ENCODE assay signal across 9 cellular contexts in genomic region chr11:64865286-64866172, GRCh38. TPM values are rescaled to one million over a fixed set of nuclear protein-coding genes. Genes with fewer than 3 reads are reported as not detected.
A peak's percentile ranks its signal among the peaks of the same experiment; 100 is the strongest.
DNase-seq lines count a peak whose midpoint lies in the region; ATAC-seq, FAIRE-seq and TF ChIP-seq lines count a peak whose summit lies in the region.
"Had no signal": no experiment of that assay in that cellular context is flagged by ENCODE, and none has a peak within 500 bp of the region (broad histone marks: within the 10 kb centered on the region; RNA-seq: fewer than 3 reads in every experiment).

No MANE protein-coding gene starts in this region.

- no peak overlapping the region for H3K4me3 ChIP-seq in liver (ENCODE audit: low read depth in 1 of 3, low read length in 3 of 3)
- no peak overlapping the region for H3K4me3 ChIP-seq in HepG2 (replicated peaks in 1 of 3; ENCODE audit: insufficient read depth in 1 of 3, low read depth in 2 of 3, low read length in 3 of 3)
- no peak overlapping the region for H3K4me3 ChIP-seq in PC-9
- H3K4me3 ChIP-seq in duodenal mucosa (ENCODE audit: low read depth in 1 of 2, low read length in 2 of 2) = peak overlapping the region in 1 of 2 donors; percentile 13
- H3K4me3 ChIP-seq in trophoblast cell (ENCODE audit: low read depth, low read length) = no peak overlapping the region

- no peak for ATAC-seq in HepG2
- no peak for ATAC-seq in HG02852 (IDR thresholded peaks at IDR 0.05; ENCODE audit: unreplicated experiment)

- intact Hi-C loops in HepG2 (cut with micrococcal nuclease; ENCODE audit: unreplicated experiment) (no loop called here), PC-9 (cut with micrococcal nuclease; ENCODE audit: unreplicated experiment) (no loop called here)

- no peak overlapping the region for H3K14ac ChIP-seq in trophoblast cell (ENCODE audit: low read length)

- TF ChIP-seq CTCF in liver (IDR thresholded peaks at IDR 0.05; ENCODE audit: low read depth, low read length, missing input control) (no peak), HepG2 (CRISPR knock-in tag; IDR thresholded peaks at IDR 0.05) (no peak), PC-9 (conservative IDR thresholded peaks at IDR 0.05) (no peak), GM10248 (IDR thresholded peaks at IDR 0.05; ENCODE audit: control extremely low read depth, extremely low read depth, low read depth, missing control alignments) (no peak)

- H3K36me3 ChIP-seq in liver (ENCODE audit: control insufficient read depth in 4 of 4, insufficient read depth in 3 of 4, low read depth in 1 of 4, low read length in 3 of 4) (no peaks in the 10 kb centered on the region), HepG2 (replicated peaks in 1 of 2; ENCODE audit: control insufficient read depth in 1 of 2, insufficient read depth in 2 of 2, low read length in 2 of 2) (peaks cover 0 to 17% of the 10 kb centered on the region in 2 experiments; a peak in 1 of 5 replicates), PC-9 (ENCODE audit: low read depth) (0 out of 2 replicates have a peak, but pooled peaks cover 9% of the 10 kb centered on the region), duodenal mucosa (ENCODE audit: control insufficient read depth in 1 of 2, insufficient read depth in 2 of 2, low read length in 2 of 2) (peaks cover 0 to 18% of the 10 kb centered on the region in 2 donors), trophoblast cell (ENCODE audit: control insufficient read depth in 1 of 2, insufficient read depth in 2 of 2, low read length in 2 of 2) (peaks cover 20 to 26% of the 10 kb centered on the region in 2 experiments)

- TF ChIP-seq RAD21 in liver (IDR thresholded peaks at IDR 0.05) (no peak), HepG2 (CRISPR knock-in tag; IDR thresholded peaks at IDR 0.05) (no peak)

- H3K9ac ChIP-seq in liver (ENCODE audit: low read depth in 1 of 2, low read length in 2 of 2) (no peak overlapping the region), HepG2 (ENCODE audit: insufficient read depth, low read depth, low read length) (no peak overlapping the region), duodenal mucosa (ENCODE audit: low read depth in 1 of 2, low read length in 2 of 2) (peak overlapping the region; percentile 45 to 58), trophoblast cell (ENCODE audit: low read length) (no peak overlapping the region)

- H4K20me1 ChIP-seq in HepG2 (ENCODE audit: insufficient read depth, low read length) = no peaks in the 10 kb centered on the region
- peaks cover 36% of the 10 kb centered on the region for H4K20me1 ChIP-seq in PC-9 (ENCODE audit: insufficient read depth)

- H3K9me3 ChIP-seq in liver (ENCODE audit: control insufficient read depth in 4 of 4, low read length in 3 of 4) = no peaks in the 10 kb centered on the region
- H3K9me3 ChIP-seq in HepG2 (ENCODE audit: low read length) = no peaks in the 10 kb centered on the region
- H3K9me3 ChIP-seq in PC-9 (ENCODE audit: insufficient read depth, low read depth) = no peaks in the 10 kb centered on the region
- H3K9me3 ChIP-seq in duodenal mucosa (ENCODE audit: control insufficient read depth in 1 of 2, low read length in 2 of 2) = no peaks in the 10 kb centered on the region
- H3K9me3 ChIP-seq in trophoblast cell (ENCODE audit: insufficient read depth, low read depth, low read length) = no peaks in the 10 kb centered on the region

- TF ChIP-seq POLR2A in HepG2 (IDR thresholded peaks at IDR 0.05; ENCODE audit: insufficient read depth in 1 of 2, low read depth in 2 of 2, low read length in 2 of 2) = no peak

- peak overlapping the region; percentile 38 for H2AK5ac ChIP-seq in trophoblast cell (ENCODE audit: low read length)

- no peak for TF ChIP-seq EP300 in HepG2 (IDR thresholded peaks at IDR 0.05; ENCODE audit: low read depth in 2 of 2, low read length in 2 of 2)
- no peak for TF ChIP-seq EP300 in HepG2 (CRISPR knock-in tag; IDR thresholded peaks at IDR 0.05; ENCODE audit: borderline replicate concordance)

- BruUV-seq in HepG2 (replicated peaks; lab: Mats Ljungman, UMichigan) (no TSS peak), PC-9 (replicated peaks; lab: Mats Ljungman, UMichigan) (no TSS peak)

- H3K27ac ChIP-seq in liver (ENCODE audit: low read depth in 1 of 2, low read length in 2 of 2) (peak overlapping the region; percentile 17 to 65), HepG2 (ENCODE audit: extremely low read length, insufficient read depth, low read length) (no peak overlapping the region), PC-9 (peak overlapping the region; percentile 24; the same call in 1 of the 2 replicates), duodenal mucosa (ENCODE audit: low read depth, low read length) (peak overlapping the region; percentile 79), trophoblast cell (ENCODE audit: low read depth, low read length) (no peak overlapping the region)

- no peak for DNase-seq in HepG2 (ENCODE audit: low spot score)
- no peak for DNase-seq in PC-9
- DNase-seq in trophoblast cell = peak; percentile 59 to 77
- no peak for DNase-seq in GM10248 (ENCODE audit: extremely low spot score)
- no peak for DNase-seq in NCI-H748 (lab: John Stamatoyannopoulos, UW; ENCODE audit: unreplicated experiment)

- no peak overlapping the region for H2BK5ac ChIP-seq in trophoblast cell (ENCODE audit: low read depth, low read length, poor library complexity)

- H3K79me1 ChIP-seq in trophoblast cell (ENCODE audit: low read length) = peaks cover 30% of the 10 kb centered on the region

- H2AFZ ChIP-seq in HepG2 (ENCODE audit: low read length) (no peak overlapping the region), PC-9 (no peak overlapping the region), trophoblast cell (ENCODE audit: insufficient read depth, low read length, poor library complexity) (no peak overlapping the region)

- H2BK120ac ChIP-seq in trophoblast cell (ENCODE audit: insufficient read depth, low read length, poor library complexity) = peak overlapping the region; percentile 1

- H3K27me3 ChIP-seq in liver (ENCODE audit: control insufficient read depth in 4 of 4, insufficient read depth in 4 of 4, low read length in 3 of 4) (no peaks in the 10 kb centered on the region), HepG2 (ENCODE audit: control insufficient read depth in 1 of 2, insufficient read depth in 2 of 2, low read length in 2 of 2) (no peaks in the 10 kb centered on the region), PC-9 (ENCODE audit: insufficient read depth, low read depth) (no peaks in the 10 kb centered on the region), duodenal mucosa (ENCODE audit: control insufficient read depth in 1 of 2, insufficient read depth in 2 of 2, low read length in 2 of 2) (no peaks in the 10 kb centered on the region), trophoblast cell (ENCODE audit: insufficient read depth, low read length) (no peaks in the 10 kb centered on the region)

- H3K23ac ChIP-seq in trophoblast cell (ENCODE audit: low read length) = no peak overlapping the region

- peak overlapping the region; percentile 74 for H3K18ac ChIP-seq in trophoblast cell (ENCODE audit: low read length)

- H4K12ac ChIP-seq in trophoblast cell (ENCODE audit: low read depth, low read length) = no peak overlapping the region

- peaks cover 51% of the 10 kb centered on the region for H3K79me2 ChIP-seq in HepG2 (ENCODE audit: insufficient read depth, low read length)
- peaks cover 98% of the 10 kb centered on the region for H3K79me2 ChIP-seq in PC-9 (ENCODE audit: low read depth)
- peaks cover 25% of the 10 kb centered on the region for H3K79me2 ChIP-seq in trophoblast cell (ENCODE audit: control insufficient read depth, insufficient read depth, low read length, poor library complexity)

- H3K4me1 ChIP-seq in liver (ENCODE audit: control insufficient read depth in 4 of 4, insufficient read depth in 4 of 4, low read length in 3 of 4) (peaks cover 18 to 50% (median 46%) of the 10 kb centered on the region in 4 donors), HepG2 (ENCODE audit: insufficient read depth, low read length) (peaks cover 52% of the 10 kb centered on the region), PC-9 (replicated peaks; ENCODE audit: insufficient read depth) (peaks cover 48% of the 10 kb centered on the region), duodenal mucosa (ENCODE audit: control insufficient read depth in 1 of 2, insufficient read depth in 2 of 2, low read length in 2 of 2) (peaks cover 66 to 70% of the 10 kb centered on the region in 2 donors), trophoblast cell (ENCODE audit: control insufficient read depth in 1 of 2, insufficient read depth in 2 of 2, low read length in 2 of 2) (peaks cover 46 to 49% of the 10 kb centered on the region in 2 experiments)

- H3K4me2 ChIP-seq in HepG2 (ENCODE audit: low read depth, low read length) (no peak overlapping the region), PC-9 (peak overlapping the region; percentile 2; the same call in 1 of the 2 replicates), trophoblast cell (ENCODE audit: low read length) (no peak overlapping the region)

- FAIRE-seq in HepG2 (lab: Jason Lieb, UNC) = no peak
- FAIRE-seq: G401.6 had no signal

- peaks cover 31% of the 10 kb centered on the region; the same call in 1 of the 2 replicates for H3F3A ChIP-seq in PC-9 (ENCODE audit: insufficient read depth, low read depth)

- peak overlapping the region; percentile 18 for H2BK12ac ChIP-seq in trophoblast cell (ENCODE audit: low read length)

- CTCF ChIA-PET in HepG2 (lab: Yijun Ruan, JAX; ENCODE audit: low intra/inter-chr PET ratio, low total read pairs) = no interaction called here
- CTCF ChIA-PET in PC-9 (lab: Charles Lee) = interaction anchor here (0.5 to 2.2 kb wide), 2 partner anchors 18 to 22 kb away, joined by 4 to 12 read pairs; no protein-coding TSS in a partner anchor
- CTCF ChIA-PET in GM10248 (lab: Yijun Ruan, JAX) = interaction anchor here (16.7 to 33.1 kb wide), 2 partner anchors 16 to 22 kb away, joined by 356 to 1137 read pairs; partner anchors contain the start of genes CDC42BPG and EHD1

- in situ Hi-C loops in HepG2 (cut with HindIII; ENCODE audit: extremely low pct_ligation_motif_present, low pct_unique_long_range_greater_than_20kb) = no loop called here

- POLR2A ChIA-PET in HepG2 (lab: Yijun Ruan, JAX) = interaction anchor here (1.7 kb wide), 1 partner anchor 10 kb away, joined by 9 read pairs; no protein-coding TSS in a partner anchor
- POLR2A ChIA-PET in PC-9 (lab: Charles Lee; ENCODE audit: unreplicated experiment) = interaction anchor here (0.5 to 0.7 kb wide), 4 partner anchors 12 to 173 kb away, joined by 3 to 6 read pairs (median 4); no protein-coding TSS in a partner anchor
- POLR2A ChIA-PET in GM10248 (lab: Yijun Ruan, JAX) = interaction anchor here (0.6 to 13.1 kb wide), 6 partner anchors 7 to 63 kb away, joined by 3 to 225 read pairs (median 16); partner anchors contain the start of gene EHD1

- no peaks in the 10 kb centered on the region for H3K9me2 ChIP-seq in PC-9 (ENCODE audit: insufficient read depth)

- peak overlapping the region; percentile 66 for H4K8ac ChIP-seq in trophoblast cell (ENCODE audit: low read depth, low read length)

- H4K91ac ChIP-seq in trophoblast cell (ENCODE audit: low read depth, low read length) = peak overlapping the region; percentile 45

- WGBS in liver = 70% methylated on average over 15 of the region's 15 CpGs
- 97% methylated on average over 9 of the region's 15 CpGs for WGBS in HepG2 (ENCODE audit: low lambda C conversion rate)
- WGBS in trophoblast cell (ENCODE audit: extremely low coverage, insufficient coverage, insufficient read length) = no CpG with 5 or more reads among the region's 15 CpGs

- peak overlapping the region; percentile 21 for H3K4ac ChIP-seq in trophoblast cell (ENCODE audit: low read depth, low read length)

RNA-seq across cellular contexts. Expression of gene EHD1, which starts 12.9 kb away (rescaled TPM):
- total RNA-seq in liver (10 to 100 TPM; 27.3 to 36.4 TPM), HepG2 (2016; rRNA removed; fragmentation: Illumina TruSeq; extraction: Trizol) (22.0 and 26.6 TPM in 2 replicates), PC-9 (2021) (110 and 134 TPM in 2 replicates)
- polyA plus RNA-seq in liver (10 to 100 TPM in 1 of 2 donors, 1 to 10 TPM in 1; 8.3 to 11.1 TPM), HepG2 (2011; rRNA removed) (23.6 and 29.4 TPM in 2 replicates)
- total RNA-seq in HepG2 (2016; cell fraction: cytosol; rRNA removed; fragmentation: Illumina TruSeq; extraction: Trizol; ENCODE audit: low read depth) = 8.1 and 9.7 TPM in 2 replicates
- 22.9 and 29.1 TPM in 2 replicates for total RNA-seq in HepG2 (2016; cell fraction: insoluble cytoplasmic fraction; rRNA removed; fragmentation: Illumina TruSeq; extraction: Trizol)
- 11.0 and 11.5 TPM in 2 replicates for total RNA-seq in HepG2 (2016; cell fraction: membrane; rRNA removed; fragmentation: Illumina TruSeq; extraction: Trizol)
- total RNA-seq in HepG2 (2016; cell fraction: nucleus; rRNA removed; fragmentation: Illumina TruSeq; extraction: Trizol) = 16.8 and 19.6 TPM in 2 replicates
- 20.8 and 31.1 TPM in 2 replicates for polyA plus RNA-seq in HepG2 (2011; cell fraction: cytosol; rRNA removed)
- 42.3 and 43.0 TPM in 2 replicates for polyA plus RNA-seq in HepG2 (2011; cell fraction: nucleus; rRNA removed)
- polyA plus RNA-seq in HepG2 (2012) = 18.8 and 23.3 TPM in 2 replicates
- 3.5 and 3.9 TPM in 2 replicates for polyA plus RNA-seq in HepG2 (2016; cell fraction: cytosol; fragmentation: Illumina TruSeq; extraction: Trizol; ENCODE audit: low read depth)
- 29.0 and 35.3 TPM in 2 replicates for polyA plus RNA-seq in HepG2 (2016; cell fraction: insoluble cytoplasmic fraction; fragmentation: Illumina TruSeq; extraction: Trizol; ENCODE audit: low read depth)
- polyA plus RNA-seq in HepG2 (2016; cell fraction: membrane; fragmentation: Illumina TruSeq; extraction: Trizol; ENCODE audit: low read depth) = 7.9 and 9.3 TPM in 2 replicates
- polyA plus RNA-seq in HepG2 (2016; cell fraction: nucleus; fragmentation: Illumina TruSeq; extraction: Trizol; ENCODE audit: insufficient read depth, low read depth) = 33.4 and 34.4 TPM in 2 replicates
- 63.9 and 78.7 TPM in 2 replicates for polyA minus RNA-seq in HepG2 (2011; rRNA and poly(A)+ RNA removed; ENCODE audit: low replicate concordance)
- polyA minus RNA-seq in HepG2 (2011; cell fraction: cytosol; rRNA and poly(A)+ RNA removed) = 21.2 and 28.0 TPM in 2 replicates
- polyA minus RNA-seq in HepG2 (2011; cell fraction: nucleus; rRNA and poly(A)+ RNA removed) = 15.5 and 22.1 TPM in 2 replicates
- 138 and 148 TPM in 2 replicates for polyA plus RNA-seq in trophoblast cell (2013)

RNA-seq across cellular contexts. Expression of gene CDC42BPG, which starts 21.1 kb away (rescaled TPM):
- 1 to 10 TPM in 1 of 2 donors, under 1 TPM in 1; 0.75 to 1.2 TPM for total RNA-seq in liver
- under 1 TPM; 0.18 to 0.40 TPM for polyA plus RNA-seq in liver
- total RNA-seq in HepG2 (2016; rRNA removed; fragmentation: Illumina TruSeq; extraction: Trizol) = 0.77 and 1.4 TPM in 2 replicates
- total RNA-seq in HepG2 (2016; cell fraction: cytosol; rRNA removed; fragmentation: Illumina TruSeq; extraction: Trizol; ENCODE audit: low read depth) = 0.10 and 0.35 TPM in 2 replicates
- 0.42 and 1.4 TPM in 2 replicates for total RNA-seq in HepG2 (2016; cell fraction: insoluble cytoplasmic fraction; rRNA removed; fragmentation: Illumina TruSeq; extraction: Trizol)
- 0.37 and 0.38 TPM in 2 replicates for total RNA-seq in HepG2 (2016; cell fraction: membrane; rRNA removed; fragmentation: Illumina TruSeq; extraction: Trizol)
- total RNA-seq in HepG2 (2016; cell fraction: nucleus; rRNA removed; fragmentation: Illumina TruSeq; extraction: Trizol) = 1.8 and 2.0 TPM in 2 replicates
- polyA plus RNA-seq in HepG2 (2011; rRNA removed) = 0.55 and 0.99 TPM in 2 replicates
- 0.34 and 0.54 TPM in 2 replicates for polyA plus RNA-seq in HepG2 (2011; cell fraction: cytosol; rRNA removed)
- polyA plus RNA-seq in HepG2 (2011; cell fraction: nucleus; rRNA removed) = 6.3 and 7.3 TPM in 2 replicates
- 1.2 and 1.3 TPM in 2 replicates for polyA plus RNA-seq in HepG2 (2012)
- 0.06 and 0.11 TPM in 2 replicates for polyA plus RNA-seq in HepG2 (2016; cell fraction: cytosol; fragmentation: Illumina TruSeq; extraction: Trizol; ENCODE audit: low read depth)
- 0.63 and 0.75 TPM in 2 replicates for polyA plus RNA-seq in HepG2 (2016; cell fraction: insoluble cytoplasmic fraction; fragmentation: Illumina TruSeq; extraction: Trizol; ENCODE audit: low read depth)
- polyA plus RNA-seq in HepG2 (2016; cell fraction: membrane; fragmentation: Illumina TruSeq; extraction: Trizol; ENCODE audit: low read depth) = 0.24 and 0.70 TPM in 2 replicates
- polyA plus RNA-seq in HepG2 (2016; cell fraction: nucleus; fragmentation: Illumina TruSeq; extraction: Trizol; ENCODE audit: insufficient read depth, low read depth) = 4.9 and 5.6 TPM in 2 replicates
- polyA minus RNA-seq in HepG2 (2011; rRNA and poly(A)+ RNA removed; ENCODE audit: low replicate concordance) = 1.3 and 2.7 TPM in 2 replicates
- polyA minus RNA-seq in HepG2 (2011; cell fraction: cytosol; rRNA and poly(A)+ RNA removed) = 0.59 and 1.6 TPM in 2 replicates
- polyA minus RNA-seq in HepG2 (2011; cell fraction: nucleus; rRNA and poly(A)+ RNA removed) = 1.9 and 4.0 TPM in 2 replicates
- total RNA-seq in PC-9 (2021) = 31.3 and 33.8 TPM in 2 replicates
- polyA plus RNA-seq in trophoblast cell (2013) = 19.4 and 20.9 TPM in 2 replicates

RNA-seq across cellular contexts. Expression of gene ATG2A, which starts 51.5 kb away (rescaled TPM):
- total RNA-seq in liver = 10 to 100 TPM; 18.3 to 27.8 TPM
- 10 to 100 TPM; 15.6 to 34.1 TPM for polyA plus RNA-seq in liver
- total RNA-seq in HepG2 (2016; rRNA removed; fragmentation: Illumina TruSeq; extraction: Trizol) = 6.5 and 6.7 TPM in 2 replicates
- 5.0 and 5.3 TPM in 2 replicates for total RNA-seq in HepG2 (2016; cell fraction: cytosol; rRNA removed; fragmentation: Illumina TruSeq; extraction: Trizol; ENCODE audit: low read depth)
- 5.7 and 6.9 TPM in 2 replicates for total RNA-seq in HepG2 (2016; cell fraction: insoluble cytoplasmic fraction; rRNA removed; fragmentation: Illumina TruSeq; extraction: Trizol)
- total RNA-seq in HepG2 (2016; cell fraction: membrane; rRNA removed; fragmentation: Illumina TruSeq; extraction: Trizol) = 3.5 and 4.7 TPM in 2 replicates
- total RNA-seq in HepG2 (2016; cell fraction: nucleus; rRNA removed; fragmentation: Illumina TruSeq; extraction: Trizol) = 7.1 and 8.3 TPM in 2 replicates
- polyA plus RNA-seq in HepG2 (2011; rRNA removed) = 8.0 and 13.2 TPM in 2 replicates
- 4.6 and 6.5 TPM in 2 replicates for polyA plus RNA-seq in HepG2 (2011; cell fraction: cytosol; rRNA removed)
- polyA plus RNA-seq in HepG2 (2011; cell fraction: nucleus; rRNA removed) = 81.8 and 92.1 TPM in 2 replicates
- polyA plus RNA-seq in HepG2 (2012) = 14.9 and 21.4 TPM in 2 replicates
- 1.0 and 1.2 TPM in 2 replicates for polyA plus RNA-seq in HepG2 (2016; cell fraction: cytosol; fragmentation: Illumina TruSeq; extraction: Trizol; ENCODE audit: low read depth)
- 5.5 and 7.6 TPM in 2 replicates for polyA plus RNA-seq in HepG2 (2016; cell fraction: insoluble cytoplasmic fraction; fragmentation: Illumina TruSeq; extraction: Trizol; ENCODE audit: low read depth)
- polyA plus RNA-seq in HepG2 (2016; cell fraction: membrane; fragmentation: Illumina TruSeq; extraction: Trizol; ENCODE audit: low read depth) = 1.9 and 2.0 TPM in 2 replicates
- 19.9 and 22.1 TPM in 2 replicates for polyA plus RNA-seq in HepG2 (2016; cell fraction: nucleus; fragmentation: Illumina TruSeq; extraction: Trizol; ENCODE audit: insufficient read depth, low read depth)
- polyA minus RNA-seq in HepG2 (2011; rRNA and poly(A)+ RNA removed; ENCODE audit: low replicate concordance) = 20.7 and 23.4 TPM in 2 replicates
- polyA minus RNA-seq in HepG2 (2011; cell fraction: cytosol; rRNA and poly(A)+ RNA removed) = 11.5 and 17.2 TPM in 2 replicates
- polyA minus RNA-seq in HepG2 (2011; cell fraction: nucleus; rRNA and poly(A)+ RNA removed) = 24.7 and 27.0 TPM in 2 replicates
- 48.2 and 53.2 TPM in 2 replicates for total RNA-seq in PC-9 (2021)
- 16.5 and 17.3 TPM in 2 replicates for polyA plus RNA-seq in trophoblast cell (2013)

RNA-seq across cellular contexts. Expression of gene MEN1, which starts 55.2 kb away (rescaled TPM):
- total RNA-seq in liver (10 to 100 TPM; 12.1 to 15.1 TPM), HepG2 (2016; rRNA removed; fragmentation: Illumina TruSeq; extraction: Trizol) (15.3 and 20.5 TPM in 2 replicates), PC-9 (2021) (48.7 and 61.6 TPM in 2 replicates)
- polyA plus RNA-seq in liver (10 to 100 TPM in 1 of 2 donors, 1 to 10 TPM in 1; 9.0 to 14.7 TPM), HepG2 (2011; rRNA removed) (27.3 and 30.9 TPM in 2 replicates)
- total RNA-seq in HepG2 (2016; cell fraction: cytosol; rRNA removed; fragmentation: Illumina TruSeq; extraction: Trizol; ENCODE audit: low read depth) = 3.8 and 4.3 TPM in 2 replicates
- total RNA-seq in HepG2 (2016; cell fraction: insoluble cytoplasmic fraction; rRNA removed; fragmentation: Illumina TruSeq; extraction: Trizol) = 11.7 and 21.5 TPM in 2 replicates
- total RNA-seq in HepG2 (2016; cell fraction: membrane; rRNA removed; fragmentation: Illumina TruSeq; extraction: Trizol) = 9.8 and 11.2 TPM in 2 replicates
- total RNA-seq in HepG2 (2016; cell fraction: nucleus; rRNA removed; fragmentation: Illumina TruSeq; extraction: Trizol) = 16.8 and 17.9 TPM in 2 replicates
- polyA plus RNA-seq in HepG2 (2011; cell fraction: cytosol; rRNA removed) = 11.1 and 16.7 TPM in 2 replicates
- polyA plus RNA-seq in HepG2 (2011; cell fraction: nucleus; rRNA removed) = 97.2 and 109 TPM in 2 replicates
- 19.6 and 26.4 TPM in 2 replicates for polyA plus RNA-seq in HepG2 (2012)
- 5.0 and 5.9 TPM in 2 replicates for polyA plus RNA-seq in HepG2 (2016; cell fraction: cytosol; fragmentation: Illumina TruSeq; extraction: Trizol; ENCODE audit: low read depth)
- 24.4 and 31.0 TPM in 2 replicates for polyA plus RNA-seq in HepG2 (2016; cell fraction: insoluble cytoplasmic fraction; fragmentation: Illumina TruSeq; extraction: Trizol; ENCODE audit: low read depth)
- 13.6 and 15.0 TPM in 2 replicates for polyA plus RNA-seq in HepG2 (2016; cell fraction: membrane; fragmentation: Illumina TruSeq; extraction: Trizol; ENCODE audit: low read depth)
- polyA plus RNA-seq in HepG2 (2016; cell fraction: nucleus; fragmentation: Illumina TruSeq; extraction: Trizol; ENCODE audit: insufficient read depth, low read depth) = 70.2 and 70.8 TPM in 2 replicates
- polyA minus RNA-seq in HepG2 (2011; rRNA and poly(A)+ RNA removed; ENCODE audit: low replicate concordance) = 38.1 and 40.7 TPM in 2 replicates
- polyA minus RNA-seq in HepG2 (2011; cell fraction: cytosol; rRNA and poly(A)+ RNA removed) = 14.8 and 15.4 TPM in 2 replicates
- 11.1 and 15.7 TPM in 2 replicates for polyA minus RNA-seq in HepG2 (2011; cell fraction: nucleus; rRNA and poly(A)+ RNA removed)
- 53.4 and 53.7 TPM in 2 replicates for polyA plus RNA-seq in trophoblast cell (2013)

RNA-seq across cellular contexts. Expression of gene PPP2R5B, which starts 59.0 kb away (rescaled TPM):
- total RNA-seq in liver = 1 to 10 TPM; 5.3 to 6.6 TPM
- 1 to 10 TPM; 2.9 to 4.9 TPM for polyA plus RNA-seq in liver
- total RNA-seq in HepG2 (2016; rRNA removed; fragmentation: Illumina TruSeq; extraction: Trizol) = 1.6 and 2.3 TPM in 2 replicates
- total RNA-seq in HepG2 (2016; cell fraction: cytosol; rRNA removed; fragmentation: Illumina TruSeq; extraction: Trizol; ENCODE audit: low read depth) = 0.53 and 0.61 TPM in 2 replicates
- 1.6 and 2.9 TPM in 2 replicates for total RNA-seq in HepG2 (2016; cell fraction: insoluble cytoplasmic fraction; rRNA removed; fragmentation: Illumina TruSeq; extraction: Trizol)
- 1.7 and 1.9 TPM in 2 replicates for total RNA-seq in HepG2 (2016; cell fraction: membrane; rRNA removed; fragmentation: Illumina TruSeq; extraction: Trizol)
- 1.9 and 2.8 TPM in 2 replicates for total RNA-seq in HepG2 (2016; cell fraction: nucleus; rRNA removed; fragmentation: Illumina TruSeq; extraction: Trizol)
- 8.3 and 12.6 TPM in 2 replicates for polyA plus RNA-seq in HepG2 (2011; rRNA removed)
- 5.2 and 5.5 TPM in 2 replicates for polyA plus RNA-seq in HepG2 (2011; cell fraction: cytosol; rRNA removed)
- 38.0 and 39.6 TPM in 2 replicates for polyA plus RNA-seq in HepG2 (2011; cell fraction: nucleus; rRNA removed)
- 6.5 and 7.2 TPM in 2 replicates for polyA plus RNA-seq in HepG2 (2012)
- polyA plus RNA-seq in HepG2 (2016; cell fraction: cytosol; fragmentation: Illumina TruSeq; extraction: Trizol; ENCODE audit: low read depth) = 0.45 and 0.76 TPM in 2 replicates
- 1.6 and 2.0 TPM in 2 replicates for polyA plus RNA-seq in HepG2 (2016; cell fraction: insoluble cytoplasmic fraction; fragmentation: Illumina TruSeq; extraction: Trizol; ENCODE audit: low read depth)
- 1.3 and 2.0 TPM in 2 replicates for polyA plus RNA-seq in HepG2 (2016; cell fraction: membrane; fragmentation: Illumina TruSeq; extraction: Trizol; ENCODE audit: low read depth)
- polyA plus RNA-seq in HepG2 (2016; cell fraction: nucleus; fragmentation: Illumina TruSeq; extraction: Trizol; ENCODE audit: insufficient read depth, low read depth) = 6.5 and 7.0 TPM in 2 replicates
- polyA minus RNA-seq in HepG2 (2011; rRNA and poly(A)+ RNA removed; ENCODE audit: low replicate concordance) = 4.2 and 6.0 TPM in 2 replicates
- 2.0 and 4.1 TPM in 2 replicates for polyA minus RNA-seq in HepG2 (2011; cell fraction: cytosol; rRNA and poly(A)+ RNA removed)
- 4.6 and 4.8 TPM in 2 replicates for polyA minus RNA-seq in HepG2 (2011; cell fraction: nucleus; rRNA and poly(A)+ RNA removed)
- 13.7 and 13.9 TPM in 2 replicates for total RNA-seq in PC-9 (2021)
- polyA plus RNA-seq in trophoblast cell (2013) = 10.5 and 11.1 TPM in 2 replicates

Comparison
In these comparisons a context has a peak if more than half of its experiments do, and no peak if none do; other contexts are left out.
1. H3K27ac ChIP-seq: peak in liver (2 of 2), PC-9 (single experiment) and duodenal mucosa (single experiment); none in HepG2 (single experiment) and trophoblast cell (single experiment).
2. H3K9ac ChIP-seq: peak in duodenal mucosa (2 of 2); none in liver (0 of 2), HepG2 (single experiment) and trophoblast cell (single experiment).
3. DNase-seq: peak in trophoblast cell (2 of 2); none in HepG2 (single experiment), PC-9 (0 of 2), GM10248 (single experiment) and NCI-H748 (single experiment).
4. RNA of gene CDC42BPG, which starts 21.1 kb away (total RNA-seq): 31.3 to 33.8 TPM in PC-9; 0.10 to 2.0 TPM in HepG2 and 0.75 to 1.2 TPM in liver; every median in the first group is over 10 times any median in the second.